ENCODE assay signal across 1 cellular context in the genomic region with DNA sequence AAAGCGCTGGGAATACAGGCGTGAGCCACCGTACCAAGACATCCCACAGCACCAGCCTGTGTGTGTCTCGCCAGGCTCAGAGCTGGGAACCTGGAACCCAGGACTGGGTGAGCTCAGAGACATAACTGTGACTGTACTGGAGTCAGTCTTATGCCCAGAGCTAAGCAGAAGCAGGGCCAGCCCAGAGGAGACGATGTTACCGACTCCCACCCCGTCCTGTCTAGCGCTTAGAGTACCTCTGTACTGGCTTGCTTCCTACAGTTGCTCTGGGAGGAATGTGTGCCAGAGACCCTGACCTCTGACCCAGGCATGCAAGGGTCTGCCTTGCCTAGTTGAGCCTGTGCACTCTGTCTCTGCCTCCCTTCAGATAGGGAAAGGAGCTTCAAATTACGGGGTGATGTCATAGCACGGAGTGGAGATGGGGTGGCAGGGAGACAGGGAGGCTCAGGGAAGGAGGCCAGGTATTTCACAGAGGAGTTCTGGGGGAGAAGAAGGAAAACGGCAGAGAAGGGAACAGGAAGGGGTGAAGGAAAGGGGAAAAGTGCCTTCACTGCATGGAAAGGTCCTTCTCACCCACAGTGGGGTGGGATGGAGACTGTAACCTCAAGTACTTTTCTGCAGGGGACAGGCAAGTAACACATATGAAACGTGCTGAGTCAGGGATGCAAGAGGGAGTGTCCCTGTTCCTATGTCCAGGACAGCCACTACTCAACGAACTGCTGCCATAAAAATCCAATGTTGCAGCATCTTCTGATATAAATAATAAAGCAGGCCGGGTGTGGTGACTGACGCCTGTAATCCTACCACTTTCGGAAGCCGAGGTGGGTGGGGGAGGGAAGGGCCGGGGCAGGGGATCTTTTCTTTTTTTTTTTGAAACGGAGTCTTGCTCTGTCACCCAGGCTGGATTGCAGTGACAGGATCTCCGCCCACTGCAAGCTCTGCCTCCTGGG.
TF ChIP-seq lines count a peak whose summit lies in the region.

No MANE protein-coding gene starts in this region.

TF ChIP-seq in HepG2, 621 proteins besides CTCF, POLR2A, EP300 and RAD21 (continued from another document and continues in another):
- TF ChIP-seq, protein P1, sequence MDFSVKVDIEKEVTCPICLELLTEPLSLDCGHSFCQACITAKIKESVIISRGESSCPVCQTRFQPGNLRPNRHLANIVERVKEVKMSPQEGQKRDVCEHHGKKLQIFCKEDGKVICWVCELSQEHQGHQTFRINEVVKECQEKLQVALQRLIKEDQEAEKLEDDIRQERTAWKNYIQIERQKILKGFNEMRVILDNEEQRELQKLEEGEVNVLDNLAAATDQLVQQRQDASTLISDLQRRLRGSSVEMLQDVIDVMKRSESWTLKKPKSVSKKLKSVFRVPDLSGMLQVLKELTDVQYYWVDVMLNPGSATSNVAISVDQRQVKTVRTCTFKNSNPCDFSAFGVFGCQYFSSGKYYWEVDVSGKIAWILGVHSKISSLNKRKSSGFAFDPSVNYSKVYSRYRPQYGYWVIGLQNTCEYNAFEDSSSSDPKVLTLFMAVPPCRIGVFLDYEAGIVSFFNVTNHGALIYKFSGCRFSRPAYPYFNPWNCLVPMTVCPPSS (IDR thresholded peaks at IDR 0.05) = no peak
- no peak for TF ChIP-seq NFYC (CRISPR knock-in tag; IDR thresholded peaks at IDR 0.05)
- TF ChIP-seq ZNF484 (CRISPR knock-in tag; IDR thresholded peaks at IDR 0.05; ENCODE audit: borderline replicate concordance, low read depth) = no peak
- TF ChIP-seq ZNF878 (CRISPR knock-in tag; IDR thresholded peaks at IDR 0.05) = no peak
- TF ChIP-seq ZNF580 (CRISPR knock-in tag; IDR thresholded peaks at IDR 0.05; ENCODE audit: borderline replicate concordance, low read depth) = peak; percentile 43; the same call in 1 of the 2 replicates
- no peak for TF ChIP-seq ZNF710 (CRISPR knock-in tag; IDR thresholded peaks at IDR 0.05; ENCODE audit: borderline replicate concordance)
- TF ChIP-seq ZNF326 (CRISPR knock-in tag; IDR thresholded peaks at IDR 0.05; ENCODE audit: borderline replicate concordance) = no peak
- no peak for TF ChIP-seq ZNF446 (CRISPR knock-in tag; IDR thresholded peaks at IDR 0.05)
- TF ChIP-seq ZNF563 (CRISPR knock-in tag; IDR thresholded peaks at IDR 0.05) = 0 out of 2 replicates have a peak, but pooled peaks have one; percentile 22
- TF ChIP-seq ZNF567 (CRISPR knock-in tag; IDR thresholded peaks at IDR 0.05; ENCODE audit: borderline replicate concordance) = no peak
- TF ChIP-seq HMGA1 (CRISPR knock-in tag; conservative IDR thresholded peaks at IDR 0.05) = no peak
- TF ChIP-seq PITX1 (CRISPR knock-in tag; IDR thresholded peaks at IDR 0.05) = peak; percentile 77
- no peak; the same call in 1 of the 2 replicates for TF ChIP-seq ZNF235 (CRISPR knock-in tag; IDR thresholded peaks at IDR 0.05; ENCODE audit: borderline replicate concordance)
- TF ChIP-seq ZNF766 (CRISPR knock-in tag; IDR thresholded peaks at IDR 0.05; ENCODE audit: borderline replicate concordance) = no peak
- no peak for TF ChIP-seq SUZ12 (IDR thresholded peaks at IDR 0.05; ENCODE audit: low read depth, low read length)
- TF ChIP-seq PCBP1 (IDR thresholded peaks at IDR 0.05; ENCODE audit: borderline replicate concordance, low read depth, low read length) = no peak
- no peak for TF ChIP-seq ZNF773 (CRISPR knock-in tag; IDR thresholded peaks at IDR 0.05; ENCODE audit: borderline replicate concordance)
- no peak for TF ChIP-seq MAX (IDR thresholded peaks at IDR 0.05)
- TF ChIP-seq, protein P2, sequence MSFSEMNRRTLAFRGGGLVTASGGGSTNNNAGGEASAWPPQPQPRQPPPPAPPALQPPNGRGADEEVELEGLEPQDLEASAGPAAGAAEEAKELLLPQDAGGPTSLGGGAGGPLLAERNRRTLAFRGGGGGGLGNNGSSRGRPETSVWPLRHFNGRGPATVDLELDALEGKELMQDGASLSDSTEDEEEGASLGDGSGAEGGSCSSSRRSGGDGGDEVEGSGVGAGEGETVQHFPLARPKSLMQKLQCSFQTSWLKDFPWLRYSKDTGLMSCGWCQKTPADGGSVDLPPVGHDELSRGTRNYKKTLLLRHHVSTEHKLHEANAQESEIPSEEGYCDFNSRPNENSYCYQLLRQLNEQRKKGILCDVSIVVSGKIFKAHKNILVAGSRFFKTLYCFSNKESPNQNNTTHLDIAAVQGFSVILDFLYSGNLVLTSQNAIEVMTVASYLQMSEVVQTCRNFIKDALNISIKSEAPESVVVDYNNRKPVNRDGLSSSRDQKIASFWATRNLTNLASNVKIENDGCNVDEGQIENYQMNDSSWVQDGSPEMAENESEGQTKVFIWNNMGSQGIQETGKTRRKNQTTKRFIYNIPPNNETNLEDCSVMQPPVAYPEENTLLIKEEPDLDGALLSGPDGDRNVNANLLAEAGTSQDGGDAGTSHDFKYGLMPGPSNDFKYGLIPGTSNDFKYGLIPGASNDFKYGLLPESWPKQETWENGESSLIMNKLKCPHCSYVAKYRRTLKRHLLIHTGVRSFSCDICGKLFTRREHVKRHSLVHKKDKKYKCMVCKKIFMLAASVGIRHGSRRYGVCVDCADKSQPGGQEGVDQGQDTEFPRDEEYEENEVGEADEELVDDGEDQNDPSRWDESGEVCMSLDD (CRISPR knock-in tag; IDR thresholded peaks at IDR 0.05; ENCODE audit: borderline replicate concordance) = 0 out of 2 replicates have a peak, but pooled peaks have one; percentile 65
- 0 out of 2 replicates have a peak, but pooled peaks have one; percentile 30 for TF ChIP-seq SIN3A (IDR thresholded peaks at IDR 0.05; ENCODE audit: borderline replicate concordance, low read depth, low read length)
- no peak for TF ChIP-seq SAFB2 (CRISPR knock-in tag; IDR thresholded peaks at IDR 0.05; ENCODE audit: borderline replicate concordance, low read depth)
- 0 out of 2 replicates have a peak, but pooled peaks have one; percentile 55 for TF ChIP-seq POLR2AphosphoS2 (IDR thresholded peaks at IDR 0.05; ENCODE audit: low read depth, low read length)
- no peak for TF ChIP-seq MTF1 (CRISPR knock-in tag; IDR thresholded peaks at IDR 0.05)
- TF ChIP-seq KLF9 (CRISPR knock-in tag; IDR thresholded peaks at IDR 0.05; ENCODE audit: low read depth) = no peak
- TF ChIP-seq ZNF709 (CRISPR knock-in tag; IDR thresholded peaks at IDR 0.05) = no peak
- TF ChIP-seq RFXANK (CRISPR knock-in tag; IDR thresholded peaks at IDR 0.05) = no peak
- peak; percentile 72 for TF ChIP-seq ZMYM4 (CRISPR knock-in tag; IDR thresholded peaks at IDR 0.05)
- peak; percentile 18; the same call in 1 of the 2 replicates for TF ChIP-seq RFXAP (CRISPR knock-in tag; IDR thresholded peaks at IDR 0.05; ENCODE audit: borderline replicate concordance)
- TF ChIP-seq ZNF205 (CRISPR knock-in tag; IDR thresholded peaks at IDR 0.05) = peak; percentile 97
- no peak for TF ChIP-seq GTF3A (CRISPR knock-in tag; conservative IDR thresholded peaks at IDR 0.05)
- 0 out of 2 replicates have a peak, but pooled peaks have one; percentile 50 for TF ChIP-seq ZNF557 (CRISPR knock-in tag; IDR thresholded peaks at IDR 0.05)
- TF ChIP-seq HDAC2 (CRISPR knock-in tag; IDR thresholded peaks at IDR 0.05) = peak; percentile 70; the same call in 1 of the 2 replicates
- peak; percentile 95 for TF ChIP-seq NR2C2 (CRISPR knock-in tag; IDR thresholded peaks at IDR 0.05; ENCODE audit: borderline replicate concordance)
- TF ChIP-seq SSRP1 (CRISPR knock-in tag; IDR thresholded peaks at IDR 0.05) = no peak; the same call in 1 of the 2 replicates
- no peak for TF ChIP-seq ZNF660 (CRISPR knock-in tag; IDR thresholded peaks at IDR 0.05; ENCODE audit: borderline replicate concordance, low read depth)
- TF ChIP-seq MYC (CRISPR knock-in tag; IDR thresholded peaks at IDR 0.05; ENCODE audit: borderline replicate concordance) = no peak; the same call in 1 of the 2 replicates
- TF ChIP-seq SNAPC5 (CRISPR knock-in tag; IDR thresholded peaks at IDR 0.05; ENCODE audit: borderline replicate concordance) = no peak
- no peak for TF ChIP-seq ZNF549 (CRISPR knock-in tag; IDR thresholded peaks at IDR 0.05)
- TF ChIP-seq GATA4 (IDR thresholded peaks at IDR 0.05; ENCODE audit: borderline replicate concordance, low read depth) = no peak
- TF ChIP-seq ZFX (CRISPR knock-in tag; IDR thresholded peaks at IDR 0.05; ENCODE audit: low read depth) = 0 out of 2 replicates have a peak, but pooled peaks have one; percentile 21
- TF ChIP-seq TSC22D2 (CRISPR knock-in tag; IDR thresholded peaks at IDR 0.05; ENCODE audit: borderline replicate concordance) = no peak
- TF ChIP-seq, protein P3, sequence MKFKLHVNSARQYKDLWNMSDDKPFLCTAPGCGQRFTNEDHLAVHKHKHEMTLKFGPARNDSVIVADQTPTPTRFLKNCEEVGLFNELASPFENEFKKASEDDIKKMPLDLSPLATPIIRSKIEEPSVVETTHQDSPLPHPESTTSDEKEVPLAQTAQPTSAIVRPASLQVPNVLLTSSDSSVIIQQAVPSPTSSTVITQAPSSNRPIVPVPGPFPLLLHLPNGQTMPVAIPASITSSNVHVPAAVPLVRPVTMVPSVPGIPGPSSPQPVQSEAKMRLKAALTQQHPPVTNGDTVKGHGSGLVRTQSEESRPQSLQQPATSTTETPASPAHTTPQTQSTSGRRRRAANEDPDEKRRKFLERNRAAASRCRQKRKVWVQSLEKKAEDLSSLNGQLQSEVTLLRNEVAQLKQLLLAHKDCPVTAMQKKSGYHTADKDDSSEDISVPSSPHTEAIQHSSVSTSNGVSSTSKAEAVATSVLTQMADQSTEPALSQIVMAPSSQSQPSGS (CRISPR knock-in tag; IDR thresholded peaks at IDR 0.05) = peak; percentile 95
- TF ChIP-seq NR2F6 (IDR thresholded peaks at IDR 0.05) = peak; percentile 97
- peak; percentile 99 for TF ChIP-seq NR2F6 (CRISPR knock-in tag; IDR thresholded peaks at IDR 0.05)
- no peak for TF ChIP-seq ZNF569 (CRISPR knock-in tag; IDR thresholded peaks at IDR 0.05; ENCODE audit: borderline replicate concordance)
- TF ChIP-seq HNRNPH1 (optimal IDR thresholded peaks at IDR 0.05; ENCODE audit: low read depth, low read length) = no peak
- TF ChIP-seq KLF13 (CRISPR knock-in tag; IDR thresholded peaks at IDR 0.05) = no peak
- no peak for TF ChIP-seq ELF4 (CRISPR knock-in tag; IDR thresholded peaks at IDR 0.05; ENCODE audit: borderline replicate concordance)
- TF ChIP-seq TFDP2 (CRISPR knock-in tag; IDR thresholded peaks at IDR 0.05) = no peak; the same call in 1 of the 2 replicates
- peak; percentile 96 for TF ChIP-seq MAFK (conservative IDR thresholded peaks at IDR 0.05 in 1 of 2, IDR thresholded peaks at IDR 0.05 in 1 of 2; ENCODE audit: low read length in 2 of 2)
- TF ChIP-seq YEATS4 (CRISPR knock-in tag; IDR thresholded peaks at IDR 0.05; ENCODE audit: borderline replicate concordance) = peak; percentile 8; the same call in 1 of the 2 replicates
- TF ChIP-seq, protein P4, sequence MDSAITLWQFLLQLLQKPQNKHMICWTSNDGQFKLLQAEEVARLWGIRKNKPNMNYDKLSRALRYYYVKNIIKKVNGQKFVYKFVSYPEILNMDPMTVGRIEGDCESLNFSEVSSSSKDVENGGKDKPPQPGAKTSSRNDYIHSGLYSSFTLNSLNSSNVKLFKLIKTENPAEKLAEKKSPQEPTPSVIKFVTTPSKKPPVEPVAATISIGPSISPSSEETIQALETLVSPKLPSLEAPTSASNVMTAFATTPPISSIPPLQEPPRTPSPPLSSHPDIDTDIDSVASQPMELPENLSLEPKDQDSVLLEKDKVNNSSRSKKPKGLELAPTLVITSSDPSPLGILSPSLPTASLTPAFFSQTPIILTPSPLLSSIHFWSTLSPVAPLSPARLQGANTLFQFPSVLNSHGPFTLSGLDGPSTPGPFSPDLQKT (CRISPR knock-in tag; IDR thresholded peaks at IDR 0.05; ENCODE audit: borderline replicate concordance) = no peak
- TF ChIP-seq ZNF777 (CRISPR knock-in tag; IDR thresholded peaks at IDR 0.05) = no peak
- no peak; the same call in 1 of the 2 replicates for TF ChIP-seq KDM5B (CRISPR knock-in tag; IDR thresholded peaks at IDR 0.05; ENCODE audit: borderline replicate concordance)
- TF ChIP-seq KAT2B (IDR thresholded peaks at IDR 0.05; ENCODE audit: borderline replicate concordance, low read depth, low read length) = no peak
- TF ChIP-seq ZNF619 (CRISPR knock-in tag; IDR thresholded peaks at IDR 0.05) = peak; percentile 77; the same call in 1 of the 2 replicates
- TF ChIP-seq ZNF652 (CRISPR knock-in tag; IDR thresholded peaks at IDR 0.05; ENCODE audit: borderline replicate concordance, low read depth) = no peak
